1 cellular context compared by ENCODE assay signal in the genomic region with DNA sequence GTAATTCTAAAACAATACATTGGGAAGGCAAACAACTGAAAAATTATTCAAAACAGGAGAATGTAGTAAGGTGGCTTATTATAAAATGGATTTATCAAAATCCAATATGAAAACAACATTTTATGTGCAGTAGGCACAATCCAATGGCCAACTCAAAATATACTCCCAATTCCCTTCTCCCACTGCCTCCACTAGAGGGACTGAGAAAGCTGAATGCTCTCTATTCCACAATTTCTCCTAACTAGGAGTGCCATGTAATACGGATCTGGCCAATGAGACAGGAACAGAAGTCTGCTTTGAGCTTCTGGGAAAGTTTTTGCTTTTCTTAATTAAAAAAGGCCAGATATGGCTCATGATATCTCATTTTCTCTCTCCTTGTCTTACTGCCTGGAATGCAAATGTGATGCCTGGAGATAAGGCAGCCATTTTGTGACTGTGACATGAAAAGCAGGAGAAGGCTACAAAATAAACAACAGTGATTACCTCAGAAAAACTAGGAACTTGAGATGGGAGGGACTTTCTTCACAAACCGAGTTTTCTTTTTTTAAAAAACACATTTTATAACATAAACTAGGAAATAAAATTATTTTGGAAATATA.
A peak's percentile ranks its signal among the peaks of the same experiment; 100 is the strongest.
TF ChIP-seq lines count a peak whose summit lies in the region.

No MANE protein-coding gene starts in this region.

TF ChIP-seq in K562, 482 proteins besides CTCF, POLR2A, EP300 and RAD21 (continued from another document):
- TF ChIP-seq BCOR (IDR thresholded peaks at IDR 0.05) (peak; percentile 41; the same call in 1 of the 2 replicates), CBX3 (IDR thresholded peaks at IDR 0.05; ENCODE audit: borderline replicate concordance in 1 of 2, low read length in 2 of 2) (0 out of 3 replicates have a peak, but pooled peaks of 1 of the 2 experiments have one; percentile 24), HNRNPL (IDR thresholded peaks at IDR 0.05; ENCODE audit: low read depth, low read length) (no peak), RBM25 (IDR thresholded peaks at IDR 0.05; ENCODE audit: low read depth, low read length, severe bottlenecking) (peak; percentile 81), RB1 (IDR thresholded peaks at IDR 0.05; ENCODE audit: low read depth) (no peak), TSC22D4 (tag; IDR thresholded peaks at IDR 0.05) (no peak), ZNF77 (CRISPR knock-in tag; IDR thresholded peaks at IDR 0.05) (no peak), TEAD4 (IDR thresholded peaks at IDR 0.05; ENCODE audit: low read length) (peak; percentile 54), TEAD4 (CRISPR knock-in tag; IDR thresholded peaks at IDR 0.05; ENCODE audit: borderline replicate concordance) (no peak), JUND (IDR thresholded peaks at IDR 0.05; ENCODE audit: borderline replicate concordance, low read depth, low read length) (no peak), JUND (tag; IDR thresholded peaks at IDR 0.05; ENCODE audit: borderline replicate concordance, low read depth, low read length) (no peak)
- TF ChIP-seq, protein P1, sequence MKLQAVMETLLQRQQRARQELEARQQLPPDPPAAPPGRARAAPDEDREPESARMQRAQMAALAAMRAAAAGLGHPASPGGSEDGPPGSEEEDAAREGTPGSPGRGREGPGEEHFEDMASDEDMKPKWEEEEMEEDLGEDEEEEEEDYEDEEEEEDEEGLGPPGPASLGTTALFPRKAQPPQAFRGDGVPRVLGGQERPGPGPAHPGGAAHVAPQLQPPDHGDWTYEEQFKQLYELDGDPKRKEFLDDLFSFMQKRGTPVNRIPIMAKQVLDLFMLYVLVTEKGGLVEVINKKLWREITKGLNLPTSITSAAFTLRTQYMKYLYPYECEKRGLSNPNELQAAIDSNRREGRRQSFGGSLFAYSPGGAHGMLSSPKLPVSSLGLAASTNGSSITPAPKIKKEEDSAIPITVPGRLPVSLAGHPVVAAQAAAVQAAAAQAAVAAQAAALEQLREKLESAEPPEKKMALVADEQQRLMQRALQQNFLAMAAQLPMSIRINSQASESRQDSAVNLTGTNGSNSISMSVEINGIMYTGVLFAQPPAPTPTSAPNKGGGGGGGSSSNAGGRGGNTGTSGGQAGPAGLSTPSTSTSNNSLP (IDR thresholded peaks at IDR 0.05; ENCODE audit: borderline replicate concordance, low read depth, low read length) = no peak
